In genomic region chr1:36385410-36386261, GRCh38 we compare ENCODE assay signal across 8 cellular contexts. TPM values are rescaled to one million over a fixed set of nuclear protein-coding genes. Genes with fewer than 3 reads are reported as not detected.
A peak's percentile ranks its signal among the peaks of the same experiment; 100 is the strongest.
DNase-seq lines count a peak whose midpoint lies in the region; ATAC-seq and TF ChIP-seq lines count a peak whose summit lies in the region.

A gene with protein sequence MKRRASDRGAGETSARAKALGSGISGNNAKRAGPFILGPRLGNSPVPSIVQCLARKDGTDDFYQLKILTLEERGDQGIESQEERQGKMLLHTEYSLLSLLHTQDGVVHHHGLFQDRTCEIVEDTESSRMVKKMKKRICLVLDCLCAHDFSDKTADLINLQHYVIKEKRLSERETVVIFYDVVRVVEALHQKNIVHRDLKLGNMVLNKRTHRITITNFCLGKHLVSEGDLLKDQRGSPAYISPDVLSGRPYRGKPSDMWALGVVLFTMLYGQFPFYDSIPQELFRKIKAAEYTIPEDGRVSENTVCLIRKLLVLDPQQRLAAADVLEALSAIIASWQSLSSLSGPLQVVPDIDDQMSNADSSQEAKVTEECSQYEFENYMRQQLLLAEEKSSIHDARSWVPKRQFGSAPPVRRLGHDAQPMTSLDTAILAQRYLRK (minus strand): TSS chr1:36385924. CDS start chr1:36361332, 24,592 bp downstream.

- CTCF ChIA-PET in Caco-2 (lab: Charles Lee), result interaction anchor here (0.8 to 1.0 kb wide), 2 partner anchors 17 to 79 kb away, joined by 3 read pairs; partner anchors contain the start of gene SH3D21

- H3K27ac ChIP-seq in HUES64 (ENCODE audit: low read depth, low read length), result peak within 1 kb of the TSS; percentile 99
- H3K27ac ChIP-seq in OCI-LY1 (ENCODE audit: low read depth, low read length, poor library complexity, severe bottlenecking), result peak within 1 kb of the TSS; percentile 97

- H3K79me2 ChIP-seq in OCI-LY1 (ENCODE audit: insufficient read depth, low read length), result peaks cover 27% of the 10 kb centered on the region

- no peaks in the 10 kb centered on the region for H3K27me3 Mint-ChIP-seq in Caco-2 (ENCODE audit: insufficient read depth, unreplicated experiment)
- H3K27me3 Mint-ChIP-seq in endothelial cell (ENCODE audit: unreplicated experiment), result peaks cover 6% of the 10 kb centered on the region
- no peaks in the 10 kb centered on the region for H3K27me3 Mint-ChIP-seq in mesothelial cell of epicardium (ENCODE audit: low read depth)

- no peaks in the 10 kb centered on the region for H3K27me3 ChIP-seq in Caco-2 (replicated peaks; ENCODE audit: control insufficient read depth, insufficient read depth, low read length)
- H3K27me3 ChIP-seq in HUES64 (ENCODE audit: insufficient read depth, low read length), result no peaks in the 10 kb centered on the region
- no peaks in the 10 kb centered on the region for H3K27me3 ChIP-seq in OCI-LY1 (ENCODE audit: insufficient read depth, low read length)

- POLR2A ChIA-PET in Caco-2 (lab: Charles Lee), result interaction anchor here (0.6 to 2.1 kb wide), 10 partner anchors 8 to 519 kb away, joined by 3 to 26 read pairs (median 6); partner anchors contain the start of genes LSM10, MRPS15, OSCP1 and SH3D21

- DNase-seq in Caco-2, result peak; percentile 94 to 98
- peak; percentile 97 for DNase-seq in activated CD8-positive, alpha-beta memory T cell treated with anti-CD3 and anti-CD28 coated beads, Interleukin-2, amount 50 U/mL, for 48 hours
- peak; percentile 98 for DNase-seq in endothelial cell (ENCODE audit: low spot score)
- peak; percentile 92 to 96 for DNase-seq in mesothelial cell of epicardium (ENCODE audit: low spot score in 2 of 2, unreplicated experiment in 2 of 2)
- peak; percentile 97 for DNase-seq in stimulated activated CD8-positive, alpha-beta memory T cell treated with anti-CD3 and anti-CD28 coated beads, Interleukin-15, amount 100 ng/mL, for 48 hours (ENCODE audit: low read depth in 2 of 2)

- H3K36me3 Mint-ChIP-seq in Caco-2 (ENCODE audit: insufficient read depth, unreplicated experiment) (peaks cover 20% of the 10 kb centered on the region), endothelial cell (ENCODE audit: low read depth, unreplicated experiment) (peaks cover 11% of the 10 kb centered on the region), mesothelial cell of epicardium (peaks cover 2% of the 10 kb centered on the region)

- ATAC-seq in GM21447 (IDR thresholded peaks at IDR 0.05; ENCODE audit: unreplicated experiment), result peak; percentile 80

- no peaks in the 10 kb centered on the region for H3K9me3 ChIP-seq in Caco-2
- no peaks in the 10 kb centered on the region for H3K9me3 ChIP-seq in HUES64 (ENCODE audit: insufficient read depth, low read depth, low read length)
- no peaks in the 10 kb centered on the region for H3K9me3 ChIP-seq in OCI-LY1 (ENCODE audit: low read length)

- TF ChIP-seq CTCF in Caco-2 (IDR thresholded peaks at IDR 0.05; ENCODE audit: insufficient read depth in 1 of 2, low read depth in 1 of 2, low read length in 1 of 2, severe bottlenecking in 1 of 2, unreplicated experiment in 1 of 2) (no peak), OCI-LY1 (IDR thresholded peaks at IDR 0.05; ENCODE audit: low read length) (no peak), endothelial cell (IDR thresholded peaks at IDR 0.05; ENCODE audit: unreplicated experiment) (no peak), mesothelial cell of epicardium (IDR thresholded peaks at IDR 0.05; ENCODE audit: unreplicated experiment) (no peak)

- WGBS in HUES64, result under 1% methylated on average over 82 of the region's 82 CpGs

- no peak within 1 kb of the TSS for H2AFZ ChIP-seq in OCI-LY1 (ENCODE audit: low read length)

- H3K9ac ChIP-seq in HUES64 (ENCODE audit: low read depth, low read length) (peak within 1 kb of the TSS; percentile 96), OCI-LY1 (ENCODE audit: low read length) (peak within 1 kb of the TSS; percentile 93)

- intact Hi-C loops in Caco-2 (cut with micrococcal nuclease; ENCODE audit: unreplicated experiment), result loop anchor here (1.0 to 10.0 kb wide), 3 partner anchors 12 to 161 kb away; partner anchors contain the start of genes LSM10 and THRAP3

- no TSS peak for BruUV-seq in Caco-2 (replicated peaks; lab: Mats Ljungman, UMichigan)

- H3K4me3 Mint-ChIP-seq in Caco-2 (ENCODE audit: unreplicated experiment) (peak within 1 kb of the TSS; percentile 79), endothelial cell (ENCODE audit: unreplicated experiment) (peak within 1 kb of the TSS; percentile 92), mesothelial cell of epicardium (peak within 1 kb of the TSS; percentile 95)

- no peaks in the 10 kb centered on the region for H3K9me3 Mint-ChIP-seq in Caco-2 (ENCODE audit: unreplicated experiment)
- H3K9me3 Mint-ChIP-seq in endothelial cell (ENCODE audit: unreplicated experiment), result no peaks in the 10 kb centered on the region
- H3K9me3 Mint-ChIP-seq in mesothelial cell of epicardium, result no peaks in the 10 kb centered on the region

- H3K4me1 ChIP-seq in Caco-2, result peaks cover 16% of the 10 kb centered on the region; the same call in 1 of the 2 replicates
- peaks cover 21% of the 10 kb centered on the region for H3K4me1 ChIP-seq in HUES64 (ENCODE audit: insufficient read depth, low read length)
- H3K4me1 ChIP-seq in OCI-LY1 (ENCODE audit: insufficient read depth, low read length, severe bottlenecking), result peaks cover 69% of the 10 kb centered on the region

- H3K27ac Mint-ChIP-seq in Caco-2 (ENCODE audit: unreplicated experiment) (peak within 1 kb of the TSS; percentile 100), endothelial cell (ENCODE audit: unreplicated experiment) (peak within 1 kb of the TSS; percentile 93), mesothelial cell of epicardium (peak within 1 kb of the TSS; percentile 97)

- H3F3A ChIP-seq in OCI-LY1 (ENCODE audit: insufficient read depth, low read length), result no peaks in the 10 kb centered on the region

- H3K4me3 ChIP-seq in Caco-2 (ENCODE audit: low read depth, low read length), result peak within 1 kb of the TSS; percentile 76
- peak within 1 kb of the TSS; percentile 93 for H3K4me3 ChIP-seq in HUES64 (ENCODE audit: low read length)
- H3K4me3 ChIP-seq in OCI-LY1 (ENCODE audit: low read depth, low read length, poor library complexity, severe bottlenecking), result peak within 1 kb of the TSS; percentile 95

- peaks cover 33% of the 10 kb centered on the region for H3K4me1 Mint-ChIP-seq in Caco-2 (ENCODE audit: low read depth, unreplicated experiment)
- peaks cover 25% of the 10 kb centered on the region for H3K4me1 Mint-ChIP-seq in endothelial cell (ENCODE audit: unreplicated experiment)
- peaks cover 33% of the 10 kb centered on the region for H3K4me1 Mint-ChIP-seq in mesothelial cell of epicardium

- H3K36me3 ChIP-seq in Caco-2 (ENCODE audit: control insufficient read depth, insufficient read depth, low read length) (no peaks in the 10 kb centered on the region), HUES64 (ENCODE audit: insufficient read depth, low read length) (peaks cover 9% of the 10 kb centered on the region; the same call in 1 of the 2 replicates), OCI-LY1 (ENCODE audit: insufficient read depth, low read length) (peaks cover 12% of the 10 kb centered on the region; the same call in 1 of the 2 replicates)

- no peaks in the 10 kb centered on the region for H3K9me2 ChIP-seq in OCI-LY1 (ENCODE audit: low read depth, low read length)

- peak within 1 kb of the TSS; percentile 87 for H3K4me2 ChIP-seq in OCI-LY1 (ENCODE audit: low read length)

- no peaks in the 10 kb centered on the region for H4K20me1 ChIP-seq in OCI-LY1 (ENCODE audit: insufficient read depth, low read length)

RNA-seq across cellular contexts. Expression of the gene that starts here (rescaled TPM):
- 26.7 and 29.7 TPM in 2 replicates for total RNA-seq in Caco-2 (2022)
- 18.8 TPM for polyA plus RNA-seq in HUES64 (2013, experiment 1 of 2)
- polyA plus RNA-seq in HUES64 (2013, experiment 2 of 2), result 23.2 TPM
- 37.3 TPM for total RNA-seq in endothelial cell (ENCODE audit: unreplicated experiment)
- total RNA-seq in mesothelial cell of epicardium, result 40.1 to 43.6 TPM (median 42.7 TPM) in 3 replicates

Comparison
In these comparisons a context has a peak if more than half of its experiments do, and no peak if none do; other contexts are left out.
1. Peak in every context shown above with its lines: DNase-seq, ATAC-seq, H3K4me3 ChIP-seq and H3K27ac ChIP-seq.